8 cellular contexts compared by ENCODE assay signal in genomic region chr14:75661499-75661814, GRCh38. TPM values are rescaled to one million over a fixed set of nuclear protein-coding genes. Genes with fewer than 3 reads are reported as not detected.
A peak's percentile ranks its signal among the peaks of the same experiment; 100 is the strongest.
DNase-seq lines count a peak whose midpoint lies in the region; ATAC-seq and TF ChIP-seq lines count a peak whose summit lies in the region.

No MANE protein-coding gene starts in this region.

- H4K20me1 ChIP-seq in DOHH2 (ENCODE audit: control insufficient read depth, insufficient read depth, low read depth, low read length) (no peaks in the 10 kb centered on the region), OCI-LY7 (ENCODE audit: insufficient read depth, low read length) (no peaks in the 10 kb centered on the region)

- H3K36me3 ChIP-seq in DOHH2 (ENCODE audit: control insufficient read depth, low read length) (peaks cover 50% of the 10 kb centered on the region), OCI-LY7 (ENCODE audit: insufficient read depth, low read length) (peaks cover 26% of the 10 kb centered on the region), esophagus muscularis mucosa (peaks cover 0 to 11% (median 9%) of the 10 kb centered on the region in 4 donors), parathyroid adenoma (ENCODE audit: control insufficient read depth, insufficient read depth, low read length) (no peaks in the 10 kb centered on the region)

- no peaks in the 10 kb centered on the region for H3K9me2 ChIP-seq in DOHH2 (replicated peaks; ENCODE audit: control insufficient read depth, low read length)
- H3K9me2 ChIP-seq in OCI-LY7 (ENCODE audit: insufficient read depth, low read length) = no peaks in the 10 kb centered on the region

- intact Hi-C loops in OCI-LY7 (cut with micrococcal nuclease; ENCODE audit: unreplicated experiment) (no loop called here), esophagus muscularis mucosa (cut with DNase I) (no loop called here)

- TF ChIP-seq EP300 in esophagus muscularis mucosa (IDR thresholded peaks at IDR 0.05) = no peak

- H3K79me2 ChIP-seq in DOHH2 (ENCODE audit: control insufficient read depth, low read length) = peaks cover 49% of the 10 kb centered on the region
- peaks cover 27% of the 10 kb centered on the region; the same call in 1 of the 2 replicates for H3K79me2 ChIP-seq in OCI-LY7 (ENCODE audit: insufficient read depth, low read depth, low read length)
- no peaks in the 10 kb centered on the region for H3K79me2 ChIP-seq in parathyroid adenoma

- H3K27ac ChIP-seq in DOHH2 (ENCODE audit: low read depth, low read length) (peak overlapping the region; percentile 63), OCI-LY7 (ENCODE audit: low read depth, low read length, poor library complexity, severe bottlenecking) (peak overlapping the region; percentile 56), esophagus muscularis mucosa (replicated peaks in 1 of 4) (peak overlapping the region; percentile 80 to 92 (median 84)), parathyroid adenoma (peak overlapping the region; percentile 84)

- H3K4me1 ChIP-seq in DOHH2 (ENCODE audit: control insufficient read depth, low read length) (peaks cover 21% of the 10 kb centered on the region), OCI-LY7 (ENCODE audit: insufficient read depth, low read length, poor library complexity, severe bottlenecking) (peaks cover 18% of the 10 kb centered on the region), esophagus muscularis mucosa (peaks cover 8 to 27% (median 24%) of the 10 kb centered on the region in 4 donors), parathyroid adenoma (peaks cover 7% of the 10 kb centered on the region)

- no peak for ATAC-seq in HG02759 (IDR thresholded peaks at IDR 0.05; ENCODE audit: unreplicated experiment)

- H3K9me3 ChIP-seq in DOHH2 (ENCODE audit: control insufficient read depth, insufficient read depth, low read length) = no peaks in the 10 kb centered on the region
- no peaks in the 10 kb centered on the region for H3K9me3 ChIP-seq in OCI-LY7 (ENCODE audit: low read length)
- H3K9me3 ChIP-seq in esophagus muscularis mucosa = no peaks in the 10 kb centered on the region
- H3K9me3 ChIP-seq in parathyroid adenoma (ENCODE audit: control insufficient read depth, low read length) = no peaks in the 10 kb centered on the region

- no TSS peak for BruUV-seq in OCI-LY7 (replicated peaks; lab: Mats Ljungman, UMichigan)

- H3K27me3 ChIP-seq in DOHH2 (ENCODE audit: control insufficient read depth, low read length) (no peaks in the 10 kb centered on the region), esophagus muscularis mucosa (no peaks in the 10 kb centered on the region), parathyroid adenoma (ENCODE audit: control insufficient read depth, insufficient read depth, low read length) (no peaks in the 10 kb centered on the region)

- H2AFZ ChIP-seq in OCI-LY7 (ENCODE audit: low read length) (peak overlapping the region; percentile 97), parathyroid adenoma (peak overlapping the region; percentile 91)

- peak overlapping the region; percentile 15 for H3K9ac ChIP-seq in parathyroid adenoma

- peak overlapping the region; percentile 80 for H3K4me2 ChIP-seq in DOHH2 (ENCODE audit: low read length)
- peak overlapping the region; percentile 73 for H3K4me2 ChIP-seq in OCI-LY7 (ENCODE audit: low read length)
- H3K4me2 ChIP-seq in parathyroid adenoma (ENCODE audit: low read length) = peak overlapping the region; percentile 71

- under 1% methylated on average over 9 of the region's 18 CpGs for WGBS in esophagus muscularis mucosa

- no peak for TF ChIP-seq POLR2A in esophagus muscularis mucosa (IDR thresholded peaks at IDR 0.05; ENCODE audit: low read depth)

- H3K4me3 ChIP-seq in DOHH2 (ENCODE audit: low read length) = peak overlapping the region; percentile 82
- H3K4me3 ChIP-seq in OCI-LY7 (ENCODE audit: low read depth, low read length, poor library complexity, severe bottlenecking) = peak overlapping the region; percentile 95
- H3K4me3 ChIP-seq in esophagus muscularis mucosa = peak overlapping the region; percentile 75 to 95 (median 88)
- H3K4me3 ChIP-seq in parathyroid adenoma (ENCODE audit: low read depth, low read length) = peak overlapping the region; percentile 84

- POLR2A ChIA-PET in OCI-LY7 (lab: Charles Lee) = interaction anchor here (0.6 to 2.1 kb wide), 8 partner anchors 10 to 414 kb away, joined by 3 to 7 read pairs (median 4); no protein-coding TSS in a partner anchor

- DNase-seq in OCI-LY7 (ENCODE audit: low spot score) (no peak), esophagus muscularis mucosa (ENCODE audit: extremely low spot score) (no peak), D341Med (ENCODE audit: low spot score) (no peak), NCI-H1417 treated with DMSO at 0.1 percent for 48 hours (lab: John Stamatoyannopoulos, UW) (no peak)
- DNase-seq in stimulated activated CD4-positive, alpha-beta T cell treated with anti-CD3 and anti-CD28 coated beads, Interleukin-15, amount 100 ng/mL, for 24 hours = no peak

- CTCF ChIA-PET in OCI-LY7 (lab: Charles Lee; ENCODE audit: unreplicated experiment) = no interaction called here

- TF ChIP-seq CTCF in DOHH2 (IDR thresholded peaks at IDR 0.05; ENCODE audit: low read depth, low read length, poor library complexity, severe bottlenecking) = no peak
- no peak for TF ChIP-seq CTCF in OCI-LY7 (conservative IDR thresholded peaks at IDR 0.05; ENCODE audit: low read length)
- no peak for TF ChIP-seq CTCF in esophagus muscularis mucosa (IDR thresholded peaks at IDR 0.05)
- no peak for TF ChIP-seq CTCF in parathyroid adenoma (IDR thresholded peaks at IDR 0.05)

- H3F3A ChIP-seq in DOHH2 (ENCODE audit: control insufficient read depth, insufficient read depth) = no peaks in the 10 kb centered on the region

RNA-seq across cellular contexts. Expression of gene TTLL5, which starts 0.4 kb away (rescaled TPM):
- 34.3 and 37.4 TPM in 2 replicates for total RNA-seq in OCI-LY7 (2014; rRNA removed; shearing (Covaris generic))
- total RNA-seq in OCI-LY7 (2022) (52.7 and 55.6 TPM in 2 replicates), esophagus muscularis mucosa (10 to 100 TPM; 16.9 to 26.6 (median 21.2) TPM)

RNA-seq across cellular contexts. Expression of gene ERG28, which starts 0.8 kb away (rescaled TPM):
- total RNA-seq in OCI-LY7 (2014; rRNA removed; shearing (Covaris generic)) = 9.8 and 10.6 TPM in 2 replicates
- total RNA-seq in OCI-LY7 (2022) = 22.8 and 24.0 TPM in 2 replicates
- total RNA-seq in esophagus muscularis mucosa = 1 to 10 TPM; 6.0 to 7.5 (median 6.9) TPM
